Comparison of ENCODE assay signal across 19 cellular contexts in the genomic region with DNA sequence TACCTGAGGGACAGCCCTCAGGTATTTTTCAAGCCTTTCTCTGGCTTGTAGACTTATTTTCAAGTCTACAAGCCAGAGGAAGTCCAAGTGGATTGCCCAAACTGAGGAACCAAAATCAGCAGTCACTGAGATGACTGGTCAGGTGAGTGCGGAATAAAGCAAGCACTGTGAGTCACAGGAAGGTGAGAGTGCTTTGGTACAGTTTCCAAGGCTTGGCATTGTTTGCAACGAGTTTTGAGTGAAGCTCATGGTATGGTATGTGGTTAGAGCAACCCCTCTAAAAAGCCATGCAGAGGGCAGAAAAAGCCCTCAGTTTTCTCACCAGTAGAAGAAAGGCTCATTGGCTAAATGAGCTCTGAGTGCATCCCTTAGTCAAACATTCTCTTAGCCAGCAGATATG.
DNase-seq lines count a peak whose midpoint lies in the region; TF ChIP-seq lines count a peak whose summit lies in the region.
"Had no signal": no experiment of that assay in that cellular context is flagged by ENCODE, and none has a peak within 500 bp of the region (broad histone marks: within the 10 kb centered on the region; RNA-seq: fewer than 3 reads in every experiment).

No MANE protein-coding gene starts in this region.

- H3K4me2 ChIP-seq in PC-9 = peak overlapping the region; percentile 37
- H3K4me2 ChIP-seq: KMS-11 had no signal

- peaks cover 31% of the 10 kb centered on the region for H3K4me1 ChIP-seq in PC-9 (replicated peaks; ENCODE audit: insufficient read depth)
- H3K4me1 ChIP-seq: SJCRH30 had no signal

- H4K20me1 ChIP-seq in PC-9 (ENCODE audit: insufficient read depth) = no peaks in the 10 kb centered on the region

- peak overlapping the region; percentile 79 for H3K27ac ChIP-seq in PC-9
- H3K27ac ChIP-seq: KMS-11, SJCRH30 had no signal

- TF ChIP-seq CTCF in PC-9 (conservative IDR thresholded peaks at IDR 0.05) = no peak
- TF ChIP-seq CTCF in epithelial cell of esophagus (IDR thresholded peaks at IDR 0.05; ENCODE audit: insufficient read depth, low read depth, low read length, missing control alignments) = no peak
- TF ChIP-seq CTCF in mesothelial cell of epicardium (IDR thresholded peaks at IDR 0.05; ENCODE audit: unreplicated experiment) = no peak

- no TSS peak for BruUV-seq in PC-9 (replicated peaks; lab: Mats Ljungman, UMichigan)

- DNase-seq in HPDE6-E6E7 (ENCODE audit: extremely low spot score) (peak; percentile 58), PC-9 (peak; percentile 58 to 90), epithelial cell of esophagus (ENCODE audit: low read depth) (peak; percentile 85), renal cortical epithelial cell (ENCODE audit: low read depth) (peak; percentile 42), mesothelial cell of epicardium (ENCODE audit: low spot score in 2 of 2, unreplicated experiment in 2 of 2) (no peak), superior temporal gyrus (ENCODE audit: extremely low spot score) (no peak), NCI-H2029 (lab: John Stamatoyannopoulos, UW) (no peak)
- DNase-seq: ACHN; C1 segment of cervical spinal cord; CD8-positive, alpha-beta memory T cell; DND-41; NCI-H1048; NCI-H146; NCI-H2081; NCI-H2171 treated with DMSO at 0.1 percent for 48 hours; NCI-H748 treated with DMSO at 0.1 percent for 48 hours; OCI-M1; SJCRH30 had no signal

- POLR2A ChIA-PET in PC-9 (lab: Charles Lee; ENCODE audit: unreplicated experiment) = no interaction called here

- intact Hi-C loops in PC-9 (cut with micrococcal nuclease; ENCODE audit: unreplicated experiment) = loop anchor here (5.0 kb wide), 3 partner anchors 84 to 311 kb away; a partner anchor contains a TSS

- no peaks in the 10 kb centered on the region for H3K9me3 ChIP-seq in PC-9 (ENCODE audit: insufficient read depth, low read depth)
- H3K9me3 ChIP-seq: SJCRH30 had no signal

- no peaks in the 10 kb centered on the region for H3K4me1 Mint-ChIP-seq in mesothelial cell of epicardium
- H3K4me1 Mint-ChIP-seq: CD8-positive, alpha-beta memory T cell had no signal

- H3F3A ChIP-seq in PC-9 (ENCODE audit: insufficient read depth, low read depth) = peaks cover 17% of the 10 kb centered on the region

- H2AFZ ChIP-seq in PC-9 = no peak overlapping the region

- H3K27me3 Mint-ChIP-seq in mesothelial cell of epicardium (ENCODE audit: low read depth) = no peaks in the 10 kb centered on the region

- H3K4me3 Mint-ChIP-seq in mesothelial cell of epicardium = no peak overlapping the region
- H3K4me3 Mint-ChIP-seq: CD8-positive, alpha-beta memory T cell had no signal

- no peaks in the 10 kb centered on the region for H3K9me2 ChIP-seq in PC-9 (ENCODE audit: insufficient read depth)

- H3K9me3 Mint-ChIP-seq in mesothelial cell of epicardium = peaks cover 18% of the 10 kb centered on the region

- H3K27ac Mint-ChIP-seq in mesothelial cell of epicardium = no peak overlapping the region

- CTCF ChIA-PET in PC-9 (lab: Charles Lee) = interaction anchor here (0.7 kb wide), 1 partner anchor 111 kb away, joined by 5 read pairs; no protein-coding TSS in a partner anchor

- H3K4me3 ChIP-seq in PC-9 = no peak overlapping the region
- no peak overlapping the region for H3K4me3 ChIP-seq in epithelial cell of esophagus (ENCODE audit: low read length)
- H3K4me3 ChIP-seq: SJCRH30 had no signal

- H3K27me3 ChIP-seq in PC-9 (ENCODE audit: insufficient read depth, low read depth) = no peaks in the 10 kb centered on the region
- H3K27me3 ChIP-seq: SJCRH30 had no signal

- H3K36me3 Mint-ChIP-seq in mesothelial cell of epicardium = no peaks in the 10 kb centered on the region
- H3K36me3 Mint-ChIP-seq: CD8-positive, alpha-beta memory T cell had no signal

- H3K79me2 ChIP-seq in PC-9 (ENCODE audit: low read depth) = no peaks in the 10 kb centered on the region

- no peaks in the 10 kb centered on the region for H3K36me3 ChIP-seq in PC-9 (ENCODE audit: low read depth)
- H3K36me3 ChIP-seq: SJCRH30 had no signal

Comparison
In these comparisons a context has a peak if more than half of its experiments do, and no peak if none do; other contexts are left out.
1. DNase-seq: peak in HPDE6-E6E7 (single experiment), PC-9 (2 of 2), epithelial cell of esophagus (single experiment) and renal cortical epithelial cell (single experiment); none in mesothelial cell of epicardium (0 of 2), superior temporal gyrus (single experiment) and NCI-H2029 (single experiment).